8 cellular contexts compared by ENCODE assay signal in genomic region chr1:243483084-243483845, GRCh38.
DNase-seq lines count a peak whose midpoint lies in the region; ATAC-seq lines count a peak whose summit lies in the region.

No MANE protein-coding gene starts in this region.

- peak overlapping the region; percentile 59 for H3K27ac Mint-ChIP-seq in activated naive CD8-positive, alpha-beta T cell treated with anti-CD3 and anti-CD28 coated beads, Interleukin-2, amount 50 U/mL, for 24 hours
- H3K27ac Mint-ChIP-seq in stimulated activated naive CD8-positive, alpha-beta T cell treated with anti-CD3 and anti-CD28 coated beads, Interleukin-15, Interleukin-2, amounts not matched to agents 100 ng/mL and 50 ng/mL, for 24 hours: peak overlapping the region; percentile 52

- no peaks in the 10 kb centered on the region for H3K36me3 Mint-ChIP-seq in activated naive CD8-positive, alpha-beta T cell treated with anti-CD3 and anti-CD28 coated beads, Interleukin-2, amount 50 U/mL, for 24 hours (ENCODE audit: low read depth)
- no peaks in the 10 kb centered on the region for H3K36me3 Mint-ChIP-seq in stimulated activated naive CD8-positive, alpha-beta T cell treated with anti-CD3 and anti-CD28 coated beads, Interleukin-15, Interleukin-2, amounts not matched to agents 100 ng/mL and 50 ng/mL, for 24 hours (ENCODE audit: low read depth)

- H3K4me1 Mint-ChIP-seq in activated naive CD8-positive, alpha-beta T cell treated with anti-CD3 and anti-CD28 coated beads, Interleukin-2, amount 50 U/mL, for 24 hours: peaks cover 21% of the 10 kb centered on the region
- peaks cover 21% of the 10 kb centered on the region for H3K4me1 Mint-ChIP-seq in stimulated activated naive CD8-positive, alpha-beta T cell treated with anti-CD3 and anti-CD28 coated beads, Interleukin-15, Interleukin-2, amounts not matched to agents 100 ng/mL and 50 ng/mL, for 24 hours (ENCODE audit: low read depth)

- H3K27me3 Mint-ChIP-seq in activated naive CD8-positive, alpha-beta T cell treated with anti-CD3 and anti-CD28 coated beads, Interleukin-2, amount 50 U/mL, for 24 hours: no peaks in the 10 kb centered on the region
- no peaks in the 10 kb centered on the region for H3K27me3 Mint-ChIP-seq in stimulated activated naive CD8-positive, alpha-beta T cell treated with anti-CD3 and anti-CD28 coated beads, Interleukin-15, Interleukin-2, amounts not matched to agents 100 ng/mL and 50 ng/mL, for 24 hours

- H3K4me3 Mint-ChIP-seq in activated naive CD8-positive, alpha-beta T cell treated with anti-CD3 and anti-CD28 coated beads, Interleukin-2, amount 50 U/mL, for 24 hours: peak overlapping the region; percentile 65
- peak overlapping the region; percentile 74 for H3K4me3 Mint-ChIP-seq in stimulated activated naive CD8-positive, alpha-beta T cell treated with anti-CD3 and anti-CD28 coated beads, Interleukin-15, Interleukin-2, amounts not matched to agents 100 ng/mL and 50 ng/mL, for 24 hours

- ATAC-seq in HG03354 (IDR thresholded peaks at IDR 0.05; ENCODE audit: poor library complexity, severe bottlenecking, unreplicated experiment) (peak; percentile 39), HG03469 (IDR thresholded peaks at IDR 0.05; ENCODE audit: unreplicated experiment) (no peak), GM21423 (IDR thresholded peaks at IDR 0.05; ENCODE audit: unreplicated experiment) (no peak)
- peak; percentile 23 for ATAC-seq in activated naive CD8-positive, alpha-beta T cell treated with anti-CD3 and anti-CD28 coated beads, Interleukin-2, amount 50 U/mL, for 24 hours

- peaks cover 4% of the 10 kb centered on the region for H3K9me3 Mint-ChIP-seq in activated naive CD8-positive, alpha-beta T cell treated with anti-CD3 and anti-CD28 coated beads, Interleukin-2, amount 50 U/mL, for 24 hours
- no peaks in the 10 kb centered on the region for H3K9me3 Mint-ChIP-seq in stimulated activated naive CD8-positive, alpha-beta T cell treated with anti-CD3 and anti-CD28 coated beads, Interleukin-15, Interleukin-2, amounts not matched to agents 100 ng/mL and 50 ng/mL, for 24 hours

- DNase-seq in activated naive CD8-positive, alpha-beta T cell treated with anti-CD3 and anti-CD28 coated beads, Interleukin-2, amount 50 U/mL, for 24 hours: peak; percentile 26
- DNase-seq in iPS-NIHi7 (ENCODE audit: extremely low spot score) (peak; percentile 66), NCI-H510A (lab: John Stamatoyannopoulos, UW) (no peak), cortex of kidney (lab: John Stamatoyannopoulos, UW) (no peak)

Comparison
In these comparisons a context has a peak if more than half of its experiments do, and no peak if none do; other contexts are left out.
1. ATAC-seq: peak in HG03354 (single experiment) and activated naive CD8-positive, alpha-beta T cell treated with anti-CD3 and anti-CD28 coated beads, Interleukin-2, amount 50 U/mL, for 24 hours (single experiment); none in HG03469 (single experiment) and GM21423 (single experiment).
2. DNase-seq: peak in activated naive CD8-positive, alpha-beta T cell treated with anti-CD3 and anti-CD28 coated beads, Interleukin-2, amount 50 U/mL, for 24 hours (single experiment) and iPS-NIHi7 (single experiment); none in NCI-H510A (single experiment) and cortex of kidney (single experiment).